Comparison of ENCODE assay signal across 9 cellular contexts in the genomic region with DNA sequence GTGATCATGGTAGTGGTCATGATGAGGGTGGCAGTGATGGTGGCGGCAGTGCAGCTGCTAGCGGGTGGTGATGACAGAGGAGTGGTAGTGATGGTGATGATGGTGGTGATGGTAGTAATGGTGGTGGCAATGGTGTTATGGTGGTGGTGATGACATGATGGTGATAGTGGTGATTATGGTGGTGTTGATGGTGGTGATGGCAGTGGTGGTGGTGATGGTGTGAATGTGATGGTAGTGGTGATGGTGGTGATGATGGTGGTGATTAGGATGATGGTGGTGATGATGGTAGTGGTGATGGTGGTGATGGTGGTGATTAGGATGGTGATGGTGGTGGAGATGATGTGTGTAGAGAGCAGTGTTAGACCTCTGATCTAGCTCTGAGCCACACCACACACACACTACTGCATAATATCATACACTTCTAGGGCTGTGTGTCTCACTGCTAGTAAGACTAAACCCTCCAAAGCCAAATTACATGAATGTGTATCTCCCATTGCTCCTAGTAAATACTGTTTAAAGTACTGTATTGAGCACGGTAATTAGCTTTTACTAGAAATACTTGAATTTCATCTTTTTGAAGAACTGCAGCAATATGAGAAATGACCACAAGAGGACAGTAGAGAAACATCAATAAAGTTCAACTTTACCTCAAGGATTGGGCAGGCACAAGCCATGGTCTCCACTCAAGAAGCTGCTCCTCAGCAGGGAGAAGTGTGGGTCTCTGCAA. TPM values are rescaled to one million over a fixed set of nuclear protein-coding genes. Genes with fewer than 3 reads are reported as not detected.
DNase-seq lines count a peak whose midpoint lies in the region; ATAC-seq and TF ChIP-seq lines count a peak whose summit lies in the region.
"Had no signal": no experiment of that assay in that cellular context is flagged by ENCODE, and none has a peak within 500 bp of the region (broad histone marks: within the 10 kb centered on the region; RNA-seq: fewer than 3 reads in every experiment).

No MANE protein-coding gene starts in this region.

- H3K4me3 ChIP-seq in Caco-2 (ENCODE audit: low read depth, low read length) (no peak overlapping the region), fibroblast of the aortic adventitia (ENCODE audit: low read depth, low read length) (no peak overlapping the region)
- H3K4me3 ChIP-seq: SJCRH30 had no signal

- TF ChIP-seq CTCF in Caco-2 (IDR thresholded peaks at IDR 0.05; ENCODE audit: insufficient read depth in 1 of 2, low read depth in 1 of 2, low read length in 1 of 2, severe bottlenecking in 1 of 2, unreplicated experiment in 1 of 2) = peak; percentile 66 to 78
- peak; percentile 95 for TF ChIP-seq CTCF in fibroblast of the aortic adventitia (IDR thresholded peaks at IDR 0.05; ENCODE audit: insufficient read depth, low read length)

- H3K36me3 ChIP-seq in Caco-2 (ENCODE audit: control insufficient read depth, insufficient read depth, low read length) = no peaks in the 10 kb centered on the region
- H3K36me3 ChIP-seq: SJCRH30 had no signal

- H3K4me3 Mint-ChIP-seq in Caco-2 (ENCODE audit: unreplicated experiment) = no peak overlapping the region

- H3K4me1 Mint-ChIP-seq in Caco-2 (ENCODE audit: low read depth, unreplicated experiment) = no peaks in the 10 kb centered on the region

- H3K4me1 ChIP-seq in Caco-2 = no peaks in the 10 kb centered on the region
- H3K4me1 ChIP-seq: SJCRH30 had no signal

- no peak for ATAC-seq in HG03039 (IDR thresholded peaks at IDR 0.05; ENCODE audit: unreplicated experiment)

- CTCF ChIA-PET in Caco-2 (lab: Charles Lee) = interaction anchor here (0.5 to 1.9 kb wide), 6 partner anchors 29 to 558 kb away, joined by 3 to 31 read pairs (median 5); a partner anchor contains a TSS
- CTCF ChIA-PET in HEK293T (lab: Yijun Ruan, JAX) = interaction anchor here (0.7 to 2.7 kb wide), 15 partner anchors 10 to 514 kb away, joined by 3 to 12 read pairs (median 3); no protein-coding TSS in a partner anchor

- DNase-seq in Caco-2 = peak in 1 of 2 experiments; percentile 41
- peak; percentile 54 for DNase-seq in HEK293T (ENCODE audit: extremely low spot score)
- peak; percentile 39 for DNase-seq in RPMI8226
- DNase-seq in fibroblast of the aortic adventitia (ENCODE audit: low read depth) = peak; percentile 77
- DNase-seq in putamen (ENCODE audit: low spot score) = peak; percentile 3
- no peak for DNase-seq in stimulated activated CD4-positive, alpha-beta T cell treated with anti-CD3 and anti-CD28 coated beads, Interleukin-4, amount 100 ng/mL, for 1 hour
- no peak for DNase-seq in GOT3 (lab: John Stamatoyannopoulos, UW)

- no peaks in the 10 kb centered on the region for H3K27me3 ChIP-seq in Caco-2 (replicated peaks; ENCODE audit: control insufficient read depth, insufficient read depth, low read length)
- H3K27me3 ChIP-seq: SJCRH30 had no signal

- H3K9me3 ChIP-seq in Caco-2 = no peaks in the 10 kb centered on the region
- H3K9me3 ChIP-seq: SJCRH30 had no signal

- no peaks in the 10 kb centered on the region for H3K36me3 Mint-ChIP-seq in Caco-2 (ENCODE audit: insufficient read depth, unreplicated experiment)

- POLR2A ChIA-PET in Caco-2 (lab: Charles Lee) (interaction anchor here (0.6 kb wide), 1 partner anchor 587 kb away, joined by 9 read pairs; no protein-coding TSS in a partner anchor), HEK293T (lab: Yijun Ruan, JAX) (interaction anchor here (0.5 kb wide), 1 partner anchor 83 kb away, joined by 3 read pairs; no protein-coding TSS in a partner anchor)

- BruUV-seq in Caco-2 (replicated peaks; lab: Mats Ljungman, UMichigan) = no TSS peak

- intact Hi-C loops in Caco-2 (cut with micrococcal nuclease; ENCODE audit: unreplicated experiment) = loop anchor here (1.0 to 5.0 kb wide), 3 partner anchors 257 to 654 kb away; no protein-coding TSS in a partner anchor

- no peak overlapping the region for H3K27ac Mint-ChIP-seq in Caco-2 (ENCODE audit: unreplicated experiment)

- no peaks in the 10 kb centered on the region for H3K27me3 Mint-ChIP-seq in Caco-2 (ENCODE audit: insufficient read depth, unreplicated experiment)

- H3K9me3 Mint-ChIP-seq in Caco-2 (ENCODE audit: unreplicated experiment) = no peaks in the 10 kb centered on the region

TF ChIP-seq in HEK293T, 16 proteins besides CTCF, POLR2A, EP300 and RAD21:
- TF ChIP-seq L3MBTL2 (conservative IDR thresholded peaks at IDR 0.05) (no peak), BHLHE40 (IDR thresholded peaks at IDR 0.05; ENCODE audit: borderline replicate concordance) (no peak), ELF4 (IDR thresholded peaks at IDR 0.05) (no peak), FOXA1 (IDR thresholded peaks at IDR 0.05) (no peak), SUZ12 (IDR thresholded peaks at IDR 0.05) (no peak), ARNT (IDR thresholded peaks at IDR 0.05) (no peak), CTBP1 (IDR thresholded peaks at IDR 0.05; ENCODE audit: borderline replicate concordance) (no peak), SP1 (IDR thresholded peaks at IDR 0.05) (no peak), FOXK2 (IDR thresholded peaks at IDR 0.05) (no peak), TARDBP (IDR thresholded peaks at IDR 0.05) (no peak), LEF1 (IDR thresholded peaks at IDR 0.05; ENCODE audit: borderline replicate concordance) (no peak), ZNF384 (IDR thresholded peaks at IDR 0.05) (no peak), HDGF (IDR thresholded peaks at IDR 0.05; ENCODE audit: borderline replicate concordance) (no peak), FOXM1 (IDR thresholded peaks at IDR 0.05; ENCODE audit: borderline replicate concordance) (no peak), NFRKB (IDR thresholded peaks at IDR 0.05) (no peak)
- TF ChIP-seq, protein P1, sequence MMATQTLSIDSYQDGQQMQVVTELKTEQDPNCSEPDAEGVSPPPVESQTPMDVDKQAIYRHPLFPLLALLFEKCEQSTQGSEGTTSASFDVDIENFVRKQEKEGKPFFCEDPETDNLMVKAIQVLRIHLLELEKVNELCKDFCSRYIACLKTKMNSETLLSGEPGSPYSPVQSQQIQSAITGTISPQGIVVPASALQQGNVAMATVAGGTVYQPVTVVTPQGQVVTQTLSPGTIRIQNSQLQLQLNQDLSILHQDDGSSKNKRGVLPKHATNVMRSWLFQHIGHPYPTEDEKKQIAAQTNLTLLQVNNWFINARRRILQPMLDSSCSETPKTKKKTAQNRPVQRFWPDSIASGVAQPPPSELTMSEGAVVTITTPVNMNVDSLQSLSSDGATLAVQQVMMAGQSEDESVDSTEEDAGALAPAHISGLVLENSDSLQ (IDR thresholded peaks at IDR 0.05) = no peak

RNA-seq across cellular contexts. Expression of a gene that starts 28.8 kb away (rescaled TPM):
- total RNA-seq in Caco-2 (2022) = 91.1 and 92.2 TPM in 2 replicates
- 45.1 and 97.4 TPM in 2 replicates for total RNA-seq in fibroblast of the aortic adventitia (ENCODE audit: low replicate concordance)

RNA-seq across cellular contexts. Expression of a gene that starts 57.2 kb away (rescaled TPM):
- total RNA-seq in Caco-2 (2022) = not detected in 2 replicates
- not detected in 2 replicates for total RNA-seq in fibroblast of the aortic adventitia (ENCODE audit: low replicate concordance)
- total RNA-seq: SJCRH30 had no signal

Comparison
In these comparisons a context has a peak if more than half of its experiments do, and no peak if none do; other contexts are left out.
1. DNase-seq: peak in HEK293T (single experiment), RPMI8226 (single experiment), fibroblast of the aortic adventitia (single experiment) and putamen (single experiment); none in stimulated activated CD4-positive, alpha-beta T cell treated with anti-CD3 and anti-CD28 coated beads, Interleukin-4, amount 100 ng/mL, for 1 hour (single experiment) and GOT3 (single experiment).